Comparison of ENCODE assay signal across 8 cellular contexts in the genomic region with DNA sequence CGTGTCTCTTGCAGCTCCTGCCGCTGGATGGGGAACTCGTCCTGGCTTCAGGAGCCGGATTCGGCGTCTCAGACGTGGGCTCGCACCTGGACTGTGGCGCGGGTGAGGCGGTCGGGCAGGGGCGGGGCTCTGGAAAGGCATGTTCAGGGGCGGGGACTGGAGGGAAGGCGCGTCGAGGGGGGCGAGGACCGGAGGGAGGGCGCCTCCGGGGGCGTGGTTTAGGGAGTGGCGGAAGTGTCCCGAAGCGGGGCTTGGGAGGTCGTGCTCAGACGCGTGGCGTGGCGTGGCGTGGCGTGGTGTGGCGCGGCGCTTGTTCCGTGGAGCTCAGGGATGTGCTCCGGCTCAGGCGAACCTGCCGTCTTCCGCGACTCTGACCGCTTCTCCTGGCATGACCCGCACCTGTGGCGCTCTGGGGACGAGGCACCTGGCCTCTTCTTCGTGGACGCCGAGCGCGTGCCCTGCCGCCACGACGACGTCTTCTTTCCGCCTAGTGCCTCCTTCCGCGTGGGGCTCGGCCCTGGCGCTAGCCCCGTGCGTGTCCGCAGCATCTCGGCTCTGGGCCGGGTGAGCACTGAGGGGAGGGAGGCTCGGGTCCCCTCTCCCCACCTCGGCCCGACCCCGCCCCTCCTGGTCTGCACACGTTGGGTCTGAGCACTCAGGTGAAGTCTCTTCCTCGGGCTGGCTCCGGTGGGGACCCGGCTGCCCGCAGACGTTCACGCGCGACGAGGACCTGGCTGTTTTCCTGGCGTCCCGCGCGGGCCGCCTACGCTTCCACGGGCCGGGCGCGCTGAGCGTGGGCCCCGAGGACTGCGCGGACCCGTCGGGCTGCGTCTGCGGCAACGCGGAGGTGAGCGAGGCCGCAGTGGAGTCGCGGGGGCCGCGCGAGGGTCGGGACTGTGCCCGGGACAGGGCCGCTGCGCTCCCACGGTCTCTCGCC. TPM values are rescaled to one million over a fixed set of nuclear protein-coding genes. Genes with fewer than 3 reads are reported as not detected.
DNase-seq lines count a peak whose midpoint lies in the region; ATAC-seq and TF ChIP-seq lines count a peak whose summit lies in the region.

No MANE protein-coding gene starts in this region.

- H3K9ac ChIP-seq in neural progenitor cell: no peak overlapping the region

- H3K36me3 ChIP-seq in BE2C: peaks cover 4% of the 10 kb centered on the region; the same call in 1 of the 2 replicates
- H3K36me3 ChIP-seq in neural progenitor cell: no peaks in the 10 kb centered on the region
- H3K36me3 ChIP-seq in suprapubic skin: peaks cover 12% of the 10 kb centered on the region

- TF ChIP-seq CTCF in BE2C (IDR thresholded peaks at IDR 0.05; ENCODE audit: low read depth, low read length): no peak
- TF ChIP-seq CTCF in epithelial cell of esophagus (IDR thresholded peaks at IDR 0.05; ENCODE audit: insufficient read depth, low read depth, low read length, missing control alignments): no peak
- TF ChIP-seq CTCF in neural progenitor cell (IDR thresholded peaks at IDR 0.05): no peak
- no peak for TF ChIP-seq CTCF in suprapubic skin (IDR thresholded peaks at IDR 0.05)

- H2AFZ ChIP-seq in neural progenitor cell (replicated peaks): peak overlapping the region; percentile 99

- 7% methylated on average over 14 of the region's 111 CpGs for WGBS in suprapubic skin

- DNase-seq in BE2C: peak; percentile 61
- DNase-seq in NCI-H187 treated with DMSO at 0.1 percent for 48 hours (lab: John Stamatoyannopoulos, UW): peak; percentile 15
- DNase-seq in activated CD8-positive, alpha-beta T cell treated with anti-CD3 and anti-CD28 coated beads, Interleukin-2, amount 10 ng/mL, durations not matched to agents 7 days and 5 days: peak; percentile 84
- peak; percentile 63 for DNase-seq in epithelial cell of esophagus (ENCODE audit: low read depth)
- DNase-seq in neural progenitor cell (ENCODE audit: low spot score): peak; percentile 91
- DNase-seq in suprapubic skin (ENCODE audit: low spot score in 2 of 2): peak; percentile 86

- no peak overlapping the region for H3K27ac Mint-ChIP-seq in activated CD8-positive, alpha-beta T cell treated with anti-CD3 and anti-CD28 coated beads, Interleukin-2, amount 10 ng/mL, durations not matched to agents 7 days and 5 days
- no peak overlapping the region for H3K27ac Mint-ChIP-seq in neural progenitor cell

- H4K20me1 ChIP-seq in neural progenitor cell (ENCODE audit: low read depth): peaks cover 32% of the 10 kb centered on the region

- H3K9me3 ChIP-seq in BE2C: no peaks in the 10 kb centered on the region
- no peaks in the 10 kb centered on the region for H3K9me3 ChIP-seq in neural progenitor cell (ENCODE audit: low read depth)
- no peaks in the 10 kb centered on the region for H3K9me3 ChIP-seq in suprapubic skin

- H3K27me3 Mint-ChIP-seq in activated CD8-positive, alpha-beta T cell treated with anti-CD3 and anti-CD28 coated beads, Interleukin-2, amount 10 ng/mL, durations not matched to agents 7 days and 5 days (ENCODE audit: low read depth): peaks cover 39% of the 10 kb centered on the region
- H3K27me3 Mint-ChIP-seq in neural progenitor cell (ENCODE audit: insufficient read depth, low read depth): peaks cover 33% of the 10 kb centered on the region

- H3K4me1 ChIP-seq in BE2C (no peaks in the 10 kb centered on the region; the same call in 1 of the 2 replicates), neural progenitor cell (peaks cover 30% of the 10 kb centered on the region), suprapubic skin (peaks cover 40% of the 10 kb centered on the region)

- no peak for TF ChIP-seq POLR2A in suprapubic skin (IDR thresholded peaks at IDR 0.05)

- peak overlapping the region; percentile 99 for H3K4me2 ChIP-seq in neural progenitor cell

- no peaks in the 10 kb centered on the region for H3K36me3 Mint-ChIP-seq in activated CD8-positive, alpha-beta T cell treated with anti-CD3 and anti-CD28 coated beads, Interleukin-2, amount 10 ng/mL, durations not matched to agents 7 days and 5 days (ENCODE audit: low read depth)
- peaks cover 3% of the 10 kb centered on the region for H3K36me3 Mint-ChIP-seq in neural progenitor cell

- H3K4me3 ChIP-seq in BE2C (ENCODE audit: low read depth, low read length): no peak overlapping the region; the same call in 1 of the 2 replicates
- peak overlapping the region; percentile 31 for H3K4me3 ChIP-seq in epithelial cell of esophagus (ENCODE audit: low read length)
- peak overlapping the region; percentile 75 for H3K4me3 ChIP-seq in neural progenitor cell
- peak overlapping the region; percentile 54 for H3K4me3 ChIP-seq in suprapubic skin

- no peak for TF ChIP-seq EP300 in suprapubic skin (IDR thresholded peaks at IDR 0.05)

- peak overlapping the region; percentile 58 for H3K4me3 Mint-ChIP-seq in activated CD8-positive, alpha-beta T cell treated with anti-CD3 and anti-CD28 coated beads, Interleukin-2, amount 10 ng/mL, durations not matched to agents 7 days and 5 days
- H3K4me3 Mint-ChIP-seq in neural progenitor cell: peak overlapping the region; percentile 79

- peaks cover 27% of the 10 kb centered on the region for H3F3A ChIP-seq in neural progenitor cell (ENCODE audit: low read depth)

- no peaks in the 10 kb centered on the region for H3K79me2 ChIP-seq in neural progenitor cell (ENCODE audit: low read depth)

- H3K27ac ChIP-seq in neural progenitor cell: no peak overlapping the region
- H3K27ac ChIP-seq in suprapubic skin: peak overlapping the region; percentile 73

- POLR2A ChIA-PET in activated CD8-positive, alpha-beta T cell treated with anti-CD3 and anti-CD28 coated beads, Interleukin-2, amount 10 ng/mL, durations not matched to agents 7 days and 5 days (lab: Charles Lee): no interaction called here

- CTCF ChIA-PET in activated CD8-positive, alpha-beta T cell treated with anti-CD3 and anti-CD28 coated beads, Interleukin-2, amount 10 ng/mL, durations not matched to agents 7 days and 5 days (lab: Charles Lee): interaction anchor here (1.4 kb wide), 1 partner anchor 234 kb away, joined by 4 read pairs; no protein-coding TSS in a partner anchor

- peaks cover 5% of the 10 kb centered on the region for H3K4me1 Mint-ChIP-seq in activated CD8-positive, alpha-beta T cell treated with anti-CD3 and anti-CD28 coated beads, Interleukin-2, amount 10 ng/mL, durations not matched to agents 7 days and 5 days (ENCODE audit: low read depth)
- H3K4me1 Mint-ChIP-seq in neural progenitor cell: peaks cover 9% of the 10 kb centered on the region

- no peaks in the 10 kb centered on the region for H3K9me3 Mint-ChIP-seq in activated CD8-positive, alpha-beta T cell treated with anti-CD3 and anti-CD28 coated beads, Interleukin-2, amount 10 ng/mL, durations not matched to agents 7 days and 5 days (ENCODE audit: insufficient read depth)
- H3K9me3 Mint-ChIP-seq in neural progenitor cell: no peaks in the 10 kb centered on the region

- peaks cover 32% of the 10 kb centered on the region for H3K27me3 ChIP-seq in BE2C
- peaks cover 83% of the 10 kb centered on the region for H3K27me3 ChIP-seq in neural progenitor cell
- peaks cover 47% of the 10 kb centered on the region for H3K27me3 ChIP-seq in suprapubic skin

- peak; percentile 65 for ATAC-seq in GM21360 (IDR thresholded peaks at IDR 0.05; ENCODE audit: unreplicated experiment)
- ATAC-seq in activated CD8-positive, alpha-beta T cell treated with anti-CD3 and anti-CD28 coated beads, Interleukin-2, amount 10 ng/mL, durations not matched to agents 7 days and 5 days: peak; percentile 86
- ATAC-seq in HG03097 (IDR thresholded peaks at IDR 0.05; ENCODE audit: low FRiP score, unreplicated experiment): no peak

RNA-seq across cellular contexts. Expression of a gene that starts 6.2 kb away (rescaled TPM):
- polyA plus RNA-seq in BE2C (2012; ENCODE audit: insufficient read depth, insufficient read length, low read depth): 1.2 TPM
- under 1 TPM; 0.91 to 0.95 TPM for total RNA-seq in activated CD8-positive, alpha-beta T cell treated with anti-CD3 and anti-CD28 coated beads, Interleukin-2, amount 10 ng/mL, durations not matched to agents 7 days and 5 days
- 0.28 TPM in 1 of 2 replicates, not detected in the other for total RNA-seq in neural progenitor cell (ENCODE audit: low replicate concordance)
- 10 to 100 TPM; 10.6 to 11.8 (median 11.1) TPM for total RNA-seq in suprapubic skin

Comparison
In these comparisons a context has a peak if more than half of its experiments do, and no peak if none do; other contexts are left out.
1. DNase-seq: peak in every context shown above with its lines; median percentile 91 in neural progenitor cell; 86 in suprapubic skin; 84 in activated CD8-positive, alpha-beta T cell treated with anti-CD3 and anti-CD28 coated beads, Interleukin-2, amount 10 ng/mL, durations not matched to agents 7 days and 5 days; 63 in epithelial cell of esophagus; 61 in BE2C; 15 in NCI-H187 treated with DMSO at 0.1 percent for 48 hours.